In genomic region chr22:32258791-32259190, GRCh38 we compare ENCODE assay signal across 12 cellular contexts. TPM values are rescaled to one million over a fixed set of nuclear protein-coding genes. Genes with fewer than 3 reads are reported as not detected.
"Had no signal": no experiment of that assay in that cellular context is flagged by ENCODE, and none has a peak within 500 bp of the region (broad histone marks: within the 10 kb centered on the region; RNA-seq: fewer than 3 reads in every experiment).

No MANE protein-coding gene starts in this region.

- H3K9me3 ChIP-seq: HAP-1 had no signal

- H3K4me2 ChIP-seq: GM23338, KMS-11 had no signal

- H3K4me1 ChIP-seq: HAP-1 had no signal

- H3K27ac ChIP-seq: HL-60, KMS-11 had no signal

- DNase-seq: H7, HFFc6, Karpas-422, KBM-7 had no signal

- H3K36me3 ChIP-seq: HAP-1 had no signal

- H3K9ac ChIP-seq: KMS-11 had no signal

- H2AFZ ChIP-seq: GM23338 had no signal

- H3K4me3 ChIP-seq: GM23338, HAP-1 had no signal

- ATAC-seq: GM23338, HCT116 had no signal

RNA-seq across cellular contexts. Expression of gene SLC5A4, which starts 3.6 kb away (rescaled TPM):
- total RNA-seq: GM23338, H7, HFFc6 had no signal
- polyA plus RNA-seq: IgD-negative memory B cell had no signal

RNA-seq across cellular contexts. Expression of gene RFPL2, which starts 53.9 kb away (rescaled TPM):
- total RNA-seq: GM23338, H4, HFFc6, HT1080 had no signal
- polyA plus RNA-seq: IgD-negative memory B cell had no signal
